Comparison of ENCODE assay signal across 18 cellular contexts in the genomic region with DNA sequence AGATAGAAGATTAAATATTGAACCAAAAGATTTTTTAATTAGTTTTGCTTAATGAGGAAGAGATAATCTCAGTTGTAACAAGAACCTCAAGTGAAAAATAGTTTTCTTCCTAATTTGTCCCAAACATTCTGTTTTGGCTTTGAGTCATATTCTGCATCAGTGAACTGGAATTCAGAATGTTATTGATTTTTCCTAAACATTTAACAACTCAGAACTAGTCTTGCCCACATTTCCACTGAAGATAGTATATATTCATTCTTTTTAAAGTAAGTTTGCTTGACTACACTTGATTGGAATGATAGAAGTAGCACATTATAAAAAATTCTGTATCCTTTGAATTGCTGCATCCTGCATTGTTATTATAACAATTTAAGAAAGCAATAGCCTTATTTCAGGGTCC.
DNase-seq lines count a peak whose midpoint lies in the region; ATAC-seq and TF ChIP-seq lines count a peak whose summit lies in the region.
"Had no signal": no experiment of that assay in that cellular context is flagged by ENCODE, and none has a peak within 500 bp of the region (broad histone marks: within the 10 kb centered on the region; RNA-seq: fewer than 3 reads in every experiment).

No MANE protein-coding gene starts in this region.

- BruUV-seq in PC-3 (replicated peaks; lab: Mats Ljungman, UMichigan): no TSS peak

- ATAC-seq in PC-3: peak; percentile 78
- ATAC-seq in activated CD4-positive, CD25-positive, alpha-beta regulatory T cell treated with anti-CD3 and anti-CD28 coated beads, Interleukin-2, amount 50 U/mL, for 24 hours: no peak
- no peak for ATAC-seq in HG03378 (IDR thresholded peaks at IDR 0.05; ENCODE audit: unreplicated experiment)
- no peak for ATAC-seq in left lung
- ATAC-seq: esophagus mucosa; K562; naive thymus-derived CD8-positive, alpha-beta T cell; stimulated activated naive CD8-positive, alpha-beta T cell treated with anti-CD3 and anti-CD28 coated beads, Interleukin-15, amount 100 ng/mL, for 72 hours had no signal

- H4K20me1 ChIP-seq in PC-3 (ENCODE audit: low read length) (no peaks in the 10 kb centered on the region), osteoblast (ENCODE audit: insufficient read depth, low read length) (no peaks in the 10 kb centered on the region)

- DNase-seq in EH (ENCODE audit: low read depth) (peak; percentile 74), PC-3 (peak; percentile 67), epithelial cell of proximal tubule (ENCODE audit: low read depth) (peak; percentile 12), osteoblast (ENCODE audit: insufficient read length, low spot score, missing footprints) (peak; percentile 81), A172 (ENCODE audit: low spot score) (no peak), left lung (no peak)
- DNase-seq: BE2C; Caco-2; naive thymus-derived CD8-positive, alpha-beta T cell; NCI-H1930; NCI-H345; Peyer's patch; stimulated activated naive CD8-positive, alpha-beta T cell treated with anti-CD3 and anti-CD28 coated beads, Interleukin-15, amount 100 ng/mL, for 72 hours; transverse colon had no signal

- H3K4me1 ChIP-seq in PC-3 (ENCODE audit: insufficient read depth, low read length) (peaks cover 15% of the 10 kb centered on the region), osteoblast (ENCODE audit: insufficient read depth, low read length) (peaks cover 21% of the 10 kb centered on the region), left lung (no peaks in the 10 kb centered on the region)
- H3K4me1 ChIP-seq: BE2C, Peyer's patch, transverse colon had no signal

- H2AFZ ChIP-seq in PC-3 (ENCODE audit: low read length): no peak overlapping the region
- no peak overlapping the region for H2AFZ ChIP-seq in osteoblast (ENCODE audit: low read length)

- H3K9me2 ChIP-seq in PC-3 (replicated peaks; ENCODE audit: low read length): no peaks in the 10 kb centered on the region

- no peaks in the 10 kb centered on the region for H3K79me2 ChIP-seq in PC-3 (ENCODE audit: low read length)
- H3K79me2 ChIP-seq in osteoblast (ENCODE audit: insufficient read depth, low read length): no peaks in the 10 kb centered on the region

- H3K4me2 ChIP-seq in PC-3 (ENCODE audit: low read length): 0 out of 2 replicates have a peak overlapping the region, but pooled peaks have one; percentile 23
- peak overlapping the region; percentile 30 for H3K4me2 ChIP-seq in osteoblast (ENCODE audit: insufficient read depth, low read length)

- CTCF ChIA-PET in PC-3 (lab: Charles Lee): no interaction called here

- H3K4me3 ChIP-seq in PC-3 (ENCODE audit: low read length) (no peak overlapping the region), epithelial cell of proximal tubule (ENCODE audit: low read depth, low read length) (no peak overlapping the region), osteoblast (ENCODE audit: insufficient read depth, low read length) (no peak overlapping the region), left lung (no peak overlapping the region)
- H3K4me3 ChIP-seq: K562, Peyer's patch, transverse colon had no signal

- POLR2A ChIA-PET in PC-3 (lab: Charles Lee; ENCODE audit: unreplicated experiment): no interaction called here

- H3K27me3 ChIP-seq in PC-3 (ENCODE audit: low read length) (no peaks in the 10 kb centered on the region), osteoblast (ENCODE audit: insufficient read depth, low read length) (no peaks in the 10 kb centered on the region), left lung (no peaks in the 10 kb centered on the region)
- H3K27me3 ChIP-seq: BE2C, Peyer's patch, transverse colon had no signal

- intact Hi-C loops in PC-3 (cut with micrococcal nuclease): no loop called here
- intact Hi-C loops in left lung (cut with DNase I): no loop called here

- H3K36me3 ChIP-seq in PC-3 (ENCODE audit: low read depth, low read length): no peaks in the 10 kb centered on the region
- H3K36me3 ChIP-seq in osteoblast (ENCODE audit: insufficient read depth, low read length): no peaks in the 10 kb centered on the region
- no peaks in the 10 kb centered on the region for H3K36me3 ChIP-seq in left lung
- H3K36me3 ChIP-seq: BE2C, Peyer's patch, transverse colon had no signal

- H3K27ac ChIP-seq in PC-3 (ENCODE audit: low read length) (no peak overlapping the region), osteoblast (ENCODE audit: low read depth, low read length) (peak overlapping the region; percentile 7), left lung (no peak overlapping the region)
- H3K27ac ChIP-seq: Peyer's patch, transverse colon had no signal

- no peaks in the 10 kb centered on the region for H3K9me3 ChIP-seq in PC-3 (ENCODE audit: low read length)
- no peaks in the 10 kb centered on the region for H3K9me3 ChIP-seq in osteoblast (ENCODE audit: low read depth, low read length)
- no peaks in the 10 kb centered on the region for H3K9me3 ChIP-seq in left lung
- H3K9me3 ChIP-seq: BE2C, Caco-2, Peyer's patch, transverse colon had no signal

- H3F3A ChIP-seq in PC-3 (ENCODE audit: low read length, unreplicated experiment): no peaks in the 10 kb centered on the region

- TF ChIP-seq CTCF in PC-3 (conservative IDR thresholded peaks at IDR 0.05; ENCODE audit: low read depth, low read length) (no peak), epithelial cell of proximal tubule (conservative IDR thresholded peaks at IDR 0.05; ENCODE audit: low read depth, low read length) (no peak), osteoblast (IDR thresholded peaks at IDR 0.05; ENCODE audit: extremely low read depth, low read depth, low read length) (no peak), left lung (IDR thresholded peaks at IDR 0.05) (no peak)

- no peak overlapping the region for H3K9ac ChIP-seq in PC-3 (ENCODE audit: low read length)

Comparison
In these comparisons a context has a peak if more than half of its experiments do, and no peak if none do; other contexts are left out.
1. DNase-seq: peak in EH (single experiment), PC-3 (single experiment), epithelial cell of proximal tubule (single experiment) and osteoblast (single experiment); none in A172 (single experiment) and left lung (0 of 2).